ENCODE assay signal across 20 cellular contexts in the genomic region with DNA sequence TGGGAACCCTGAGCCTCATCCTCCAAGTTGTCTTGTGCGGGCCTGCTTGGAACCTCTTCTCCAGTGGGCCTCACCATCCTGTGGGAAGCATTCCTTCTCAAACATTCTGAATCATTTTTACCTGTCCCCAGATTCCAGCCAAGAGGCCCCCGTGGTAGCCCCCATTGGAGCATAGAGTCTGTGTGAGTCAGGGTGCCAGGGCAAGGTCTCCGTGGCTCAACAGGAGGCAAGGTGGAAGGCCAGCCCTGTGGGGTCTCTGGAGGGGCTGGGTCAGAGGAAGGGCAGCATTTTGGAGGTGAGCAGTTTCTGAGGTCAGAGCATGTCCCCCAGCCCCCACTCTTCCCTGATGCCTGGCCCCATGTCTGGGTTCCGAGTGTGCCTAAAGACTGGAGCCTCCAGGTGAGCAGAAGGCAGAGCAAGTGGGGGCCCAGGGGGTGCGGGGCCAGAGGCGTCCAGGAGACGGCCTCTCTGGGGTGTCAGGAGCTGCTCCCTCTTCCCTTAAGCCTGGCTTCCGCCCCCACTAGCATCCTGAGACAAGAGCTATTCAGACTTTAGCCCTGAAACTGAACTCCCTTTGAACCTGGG. TPM values are rescaled to one million over a fixed set of nuclear protein-coding genes. Genes with fewer than 3 reads are reported as not detected.
DNase-seq lines count a peak whose midpoint lies in the region; ATAC-seq, FAIRE-seq and TF ChIP-seq lines count a peak whose summit lies in the region.
"Had no signal": no experiment of that assay in that cellular context is flagged by ENCODE, and none has a peak within 500 bp of the region (broad histone marks: within the 10 kb centered on the region; RNA-seq: fewer than 3 reads in every experiment).

No MANE protein-coding gene starts in this region.

- H3K27me3 ChIP-seq in astrocyte (ENCODE audit: insufficient read depth, low read length) = no peaks in the 10 kb centered on the region
- H3K27me3 ChIP-seq in SJCRH30 = no peaks in the 10 kb centered on the region

- no peaks in the 10 kb centered on the region for H3K36me3 Mint-ChIP-seq in activated naive CD8-positive, alpha-beta T cell
- H3K36me3 Mint-ChIP-seq in activated naive CD8-positive, alpha-beta T cell treated with anti-CD3 and anti-CD28 coated beads, Interleukin-2, amount 50 U/mL, for 24 hours (ENCODE audit: low read depth) = peaks cover 1% of the 10 kb centered on the region
- no peaks in the 10 kb centered on the region for H3K36me3 Mint-ChIP-seq in astrocyte (ENCODE audit: low read depth, unreplicated experiment)
- H3K36me3 Mint-ChIP-seq: CD4-positive, alpha-beta memory T cell had no signal

- H3K9ac ChIP-seq in astrocyte (ENCODE audit: low read length) (no peak overlapping the region), kidney (ENCODE audit: low read length in 2 of 2) (no peak overlapping the region)
- H3K9ac ChIP-seq: GM23248 had no signal

- no peak overlapping the region for H2AFZ ChIP-seq in astrocyte (ENCODE audit: low read depth, low read length)
- H2AFZ ChIP-seq: GM23248 had no signal

- H3K4me1 ChIP-seq in astrocyte (ENCODE audit: insufficient read depth, low read length) (no peaks in the 10 kb centered on the region), SJCRH30 (no peaks in the 10 kb centered on the region), kidney (ENCODE audit: control insufficient read depth in 1 of 2, insufficient read depth in 1 of 2, low read depth in 1 of 2, low read length in 2 of 2) (peaks cover 0 to 4% of the 10 kb centered on the region in 2 donors)

- FAIRE-seq in astrocyte (lab: Jason Lieb, UNC) = no peak
- no peak for FAIRE-seq in RCC 7860 (lab: Jason Lieb, UNC)
- FAIRE-seq in kidney (lab: Jason Lieb, UNC) = no peak
- FAIRE-seq: G401.6 had no signal

- no peak overlapping the region for H3K27ac Mint-ChIP-seq in activated naive CD8-positive, alpha-beta T cell
- H3K27ac Mint-ChIP-seq in activated naive CD8-positive, alpha-beta T cell treated with anti-CD3 and anti-CD28 coated beads, Interleukin-2, amount 50 U/mL, for 24 hours = no peak overlapping the region
- H3K27ac Mint-ChIP-seq in astrocyte (ENCODE audit: unreplicated experiment) = no peak overlapping the region

- peaks cover 2% of the 10 kb centered on the region for H3K4me1 Mint-ChIP-seq in activated naive CD8-positive, alpha-beta T cell (ENCODE audit: low read depth)
- peaks cover 2% of the 10 kb centered on the region for H3K4me1 Mint-ChIP-seq in activated naive CD8-positive, alpha-beta T cell treated with anti-CD3 and anti-CD28 coated beads, Interleukin-2, amount 50 U/mL, for 24 hours
- H3K4me1 Mint-ChIP-seq in astrocyte (ENCODE audit: low read depth, unreplicated experiment) = no peaks in the 10 kb centered on the region

- H3K9me3 Mint-ChIP-seq in activated naive CD8-positive, alpha-beta T cell (ENCODE audit: low read depth) = no peaks in the 10 kb centered on the region
- no peaks in the 10 kb centered on the region for H3K9me3 Mint-ChIP-seq in activated naive CD8-positive, alpha-beta T cell treated with anti-CD3 and anti-CD28 coated beads, Interleukin-2, amount 50 U/mL, for 24 hours
- peaks cover 8% of the 10 kb centered on the region for H3K9me3 Mint-ChIP-seq in astrocyte (ENCODE audit: unreplicated experiment)

- ATAC-seq in activated naive CD8-positive, alpha-beta T cell treated with anti-CD3 and anti-CD28 coated beads, Interleukin-2, amount 50 U/mL, for 24 hours = no peak

- H3K4me3 Mint-ChIP-seq in activated naive CD8-positive, alpha-beta T cell = peak overlapping the region; percentile 46
- H3K4me3 Mint-ChIP-seq in activated naive CD8-positive, alpha-beta T cell treated with anti-CD3 and anti-CD28 coated beads, Interleukin-2, amount 50 U/mL, for 24 hours = no peak overlapping the region
- peak overlapping the region; percentile 68 for H3K4me3 Mint-ChIP-seq in astrocyte (ENCODE audit: unreplicated experiment)

- no peak for DNase-seq in activated naive CD8-positive, alpha-beta T cell treated with anti-CD3 and anti-CD28 coated beads, Interleukin-2, amount 50 U/mL, for 24 hours
- no peak for DNase-seq in astrocyte (ENCODE audit: low read depth)
- peak; percentile 64 for DNase-seq in mesenteric fat pad (ENCODE audit: low spot score)
- DNase-seq in kidney tubule cell (ENCODE audit: low spot score) = no peak
- no peak for DNase-seq in RCC 7860 (ENCODE audit: low spot score)
- DNase-seq in SJCRH30 = no peak
- no peak for DNase-seq in kidney
- DNase-seq: 8988T; CD4-positive, alpha-beta memory T cell; DMS79 treated with DMSO at 0.1 percent for 48 hours; GM23248; KBM-7; NCI-H1436; NCI-H2029; NCI-H2171 treated with DMSO at 0.1 percent for 48 hours; NCI-H748 treated with DMSO at 0.1 percent for 48 hours had no signal

- H3K36me3 ChIP-seq in astrocyte (ENCODE audit: insufficient read depth, low read length) (no peaks in the 10 kb centered on the region), SJCRH30 (no peaks in the 10 kb centered on the region), kidney (ENCODE audit: control insufficient read depth in 1 of 2, insufficient read depth in 2 of 2, low read length in 2 of 2) (no peaks in the 10 kb centered on the region)

- H3K4me3 ChIP-seq in astrocyte (ENCODE audit: insufficient read depth, low read depth, low read length) (no peak overlapping the region), SJCRH30 (no peak overlapping the region), kidney (ENCODE audit: low read length in 2 of 2) (no peak overlapping the region)
- H3K4me3 ChIP-seq: GM23248, SK-N-MC had no signal

- intact Hi-C loops in kidney (cut with DNase I) = no loop called here

- no peaks in the 10 kb centered on the region for H3K9me3 ChIP-seq in astrocyte (ENCODE audit: insufficient read depth, low read depth, low read length)
- no peaks in the 10 kb centered on the region for H3K9me3 ChIP-seq in SJCRH30 (replicated peaks)
- H3K9me3 ChIP-seq in kidney (ENCODE audit: control insufficient read depth in 1 of 2, low read length in 2 of 2) = no peaks in the 10 kb centered on the region

- no peaks in the 10 kb centered on the region for H4K20me1 ChIP-seq in astrocyte (ENCODE audit: insufficient read depth, low read length)

- H3K4me2 ChIP-seq in astrocyte (ENCODE audit: low read length) = no peak overlapping the region

- no peaks in the 10 kb centered on the region for H3K79me2 ChIP-seq in astrocyte (ENCODE audit: insufficient read depth, low read length)

- H3K27ac ChIP-seq in astrocyte (ENCODE audit: low read depth, low read length) = no peak overlapping the region
- H3K27ac ChIP-seq in SJCRH30 = no peak overlapping the region
- H3K27ac ChIP-seq in kidney (ENCODE audit: low read depth in 2 of 2, low read length in 2 of 2) = no peak overlapping the region
- H3K27ac ChIP-seq: GM23248, SK-N-MC had no signal

- H3K27me3 Mint-ChIP-seq in activated naive CD8-positive, alpha-beta T cell = peaks cover 19% of the 10 kb centered on the region
- H3K27me3 Mint-ChIP-seq in activated naive CD8-positive, alpha-beta T cell treated with anti-CD3 and anti-CD28 coated beads, Interleukin-2, amount 50 U/mL, for 24 hours = peaks cover 22% of the 10 kb centered on the region
- H3K27me3 Mint-ChIP-seq in astrocyte (ENCODE audit: low read depth, unreplicated experiment) = peaks cover 23% of the 10 kb centered on the region

- TF ChIP-seq CTCF in astrocyte (IDR thresholded peaks at IDR 0.05; ENCODE audit: insufficient read depth, low read depth, low read length) (no peak), kidney (IDR thresholded peaks at IDR 0.05; ENCODE audit: borderline replicate concordance, extremely low read depth, insufficient read depth) (no peak)

RNA-seq across cellular contexts. Expression of a gene that starts 2.1 kb away (rescaled TPM):
- total RNA-seq in astrocyte (3.1 and 3.5 TPM in 2 replicates), mesenteric fat pad (not detected), kidney (0.03 TPM)
- total RNA-seq in SJCRH30 (2014; rRNA removed; shearing (Covaris generic)) = 0.02 TPM in 1 of 2 replicates, not detected in the other
- polyA plus RNA-seq in kidney (ENCODE audit: insufficient read depth, low read depth, low replicate concordance) = not detected
- total RNA-seq: CD4-positive, alpha-beta memory T cell; GM23248; NCI-H460 had no signal
- polyA plus RNA-seq: CD4-positive, alpha-beta memory T cell; GM23248 had no signal
